In the genomic region with DNA sequence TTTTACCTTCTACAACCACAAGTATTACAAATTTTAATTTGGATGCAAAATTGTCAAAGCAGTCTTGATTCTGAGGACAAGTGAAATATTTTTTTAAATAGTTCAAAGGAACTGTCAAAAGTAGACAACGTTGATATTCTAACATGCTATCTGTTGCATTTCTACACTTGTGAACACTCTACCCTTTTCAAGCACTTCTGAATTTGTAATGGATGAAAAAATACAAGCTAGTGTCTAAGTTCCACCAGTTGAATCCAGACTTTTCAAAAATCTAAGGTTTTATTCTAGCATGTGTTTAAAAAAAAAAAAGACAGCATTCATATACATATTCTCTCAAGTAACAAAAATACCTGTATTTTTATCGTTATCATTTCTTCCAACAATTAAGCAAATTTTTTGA, we compare ENCODE assay signal across 8 cellular contexts. TPM values are rescaled to one million over a fixed set of nuclear protein-coding genes. Genes with fewer than 3 reads are reported as not detected.
DNase-seq lines count a peak whose midpoint lies in the region; ATAC-seq and TF ChIP-seq lines count a peak whose summit lies in the region.

No MANE protein-coding gene starts in this region.

- no peak overlapping the region for H3K4ac ChIP-seq in mesenchymal stem cell (ENCODE audit: low read depth in 1 of 2, low read length in 2 of 2)

- no peak for TF ChIP-seq POLR2A in vagina (IDR thresholded peaks at IDR 0.05)

- H3K4me3 ChIP-seq in right atrium auricular region, result peak overlapping the region in 1 of 2 donors; percentile 92
- peak overlapping the region; percentile 91 for H3K4me3 ChIP-seq in astrocyte of the cerebellum (ENCODE audit: low read depth, low read length)
- peak overlapping the region in 1 of 2 experiments; percentile 94 for H3K4me3 ChIP-seq in mesenchymal stem cell (ENCODE audit: insufficient read depth in 1 of 2, low read depth in 1 of 2, low read length in 2 of 2)
- peak overlapping the region; percentile 4 to 93 for H3K4me3 ChIP-seq in vagina

- H2BK5ac ChIP-seq in mesenchymal stem cell (ENCODE audit: low read depth, low read length, poor library complexity, severe bottlenecking), result no peak overlapping the region

- H3K14ac ChIP-seq in mesenchymal stem cell (ENCODE audit: low read length in 2 of 2), result no peak overlapping the region

- H3K36me3 ChIP-seq in right atrium auricular region (no peaks in the 10 kb centered on the region), mesenchymal stem cell (ENCODE audit: control insufficient read depth in 1 of 2, insufficient read depth in 2 of 2, low read depth in 1 of 2, low read length in 2 of 2) (peaks cover 4 to 11% of the 10 kb centered on the region in 2 experiments), vagina (no peaks in the 10 kb centered on the region)

- peaks cover 0 to 55% of the 10 kb centered on the region in 2 donors for H3K4me1 ChIP-seq in right atrium auricular region
- peaks cover 5% of the 10 kb centered on the region for H3K4me1 ChIP-seq in mesenchymal stem cell (ENCODE audit: control insufficient read depth, insufficient read depth, low read depth, low read length)
- H3K4me1 ChIP-seq in vagina, result peaks cover 73% of the 10 kb centered on the region

- H2BK12ac ChIP-seq in mesenchymal stem cell (ENCODE audit: low read length in 2 of 2), result no peak overlapping the region

- no peak overlapping the region for H2BK15ac ChIP-seq in mesenchymal stem cell (ENCODE audit: low read depth, poor library complexity, severe bottlenecking)

- H3K4me2 ChIP-seq in mesenchymal stem cell (ENCODE audit: low read length, poor library complexity, severe bottlenecking), result no peak overlapping the region

- TF ChIP-seq CTCF in right atrium auricular region (IDR thresholded peaks at IDR 0.05), result no peak
- no peak for TF ChIP-seq CTCF in astrocyte of the cerebellum (IDR thresholded peaks at IDR 0.05; ENCODE audit: low read depth, low read length, missing control alignments)
- TF ChIP-seq CTCF in vagina (IDR thresholded peaks at IDR 0.05), result no peak

- DNase-seq in right atrium auricular region (ENCODE audit: low spot score) (no peak), left ventricle myocardium superior (no peak), astrocyte of the cerebellum (ENCODE audit: low read depth) (no peak), mesenchymal stem cell (no peak), vagina (ENCODE audit: extremely low spot score in 2 of 2) (no peak), hepatic stellate cell (ENCODE audit: low spot score) (no peak)
- no peak for DNase-seq in stimulated activated naive CD4-positive, alpha-beta T cell (lab: John Stamatoyannopoulos, UW)

- no peak overlapping the region for H3K18ac ChIP-seq in mesenchymal stem cell (ENCODE audit: low read depth in 1 of 2, low read length in 2 of 2)

- H2AFZ ChIP-seq in mesenchymal stem cell (ENCODE audit: low read depth, low read length), result no peak overlapping the region

- no peak overlapping the region for H2AK5ac ChIP-seq in mesenchymal stem cell (ENCODE audit: low read length, severe bottlenecking)

- H3K79me1 ChIP-seq in mesenchymal stem cell (replicated peaks; ENCODE audit: low read length, poor library complexity, severe bottlenecking), result no peaks in the 10 kb centered on the region

- in situ Hi-C loops in astrocyte of the cerebellum (cut with HindIII; ENCODE audit: low sequenced_read_pairs), result no loop called here

- no peak overlapping the region for H4K91ac ChIP-seq in mesenchymal stem cell (ENCODE audit: low read length)

- ATAC-seq in left ventricle myocardium superior (no peak), HG02938 (IDR thresholded peaks at IDR 0.05; ENCODE audit: unreplicated experiment) (no peak)

- WGBS in mesenchymal stem cell, result 92% methylated on average over 1 of the region's 2 CpGs

- H3K9me3 ChIP-seq in right atrium auricular region, result no peaks in the 10 kb centered on the region
- no peaks in the 10 kb centered on the region for H3K9me3 ChIP-seq in mesenchymal stem cell (ENCODE audit: control insufficient read depth, low read length)
- no peaks in the 10 kb centered on the region for H3K9me3 ChIP-seq in vagina

- H3K23ac ChIP-seq in mesenchymal stem cell (ENCODE audit: low read length in 2 of 2), result no peak overlapping the region

- intact Hi-C loops in left ventricle myocardium superior (cut with micrococcal nuclease), result loop anchor here (5.0 kb wide), 1 partner anchor 41 kb away; a partner anchor contains a TSS
- intact Hi-C loops in vagina (cut with DNase I), result no loop called here

- no peaks in the 10 kb centered on the region for H3K27me3 ChIP-seq in right atrium auricular region
- no peaks in the 10 kb centered on the region for H3K27me3 ChIP-seq in mesenchymal stem cell (ENCODE audit: control insufficient read depth in 1 of 2, insufficient read depth in 1 of 2, low read length in 2 of 2)
- no peaks in the 10 kb centered on the region for H3K27me3 ChIP-seq in vagina

- H3K27ac ChIP-seq in right atrium auricular region, result peak overlapping the region; percentile 94 to 99
- H3K27ac ChIP-seq in mesenchymal stem cell (ENCODE audit: low read length, poor library complexity, severe bottlenecking), result no peak overlapping the region
- H3K27ac ChIP-seq in vagina, result peak overlapping the region; percentile 94

- H2BK120ac ChIP-seq in mesenchymal stem cell (ENCODE audit: low read depth, low read length), result no peak overlapping the region

- peak overlapping the region; percentile 95 for H3K9ac ChIP-seq in mesenchymal stem cell (ENCODE audit: low read length)

- no peak overlapping the region for H4K8ac ChIP-seq in mesenchymal stem cell (ENCODE audit: low read length)

RNA-seq across cellular contexts. Expression of a gene that starts 2.1 kb away (rescaled TPM):
- total RNA-seq in right atrium auricular region (10 to 100 TPM; 15.9 to 16.1 TPM), left ventricle myocardium superior (18.3 TPM), vagina (35.6 TPM)
- 20.7 TPM for polyA plus RNA-seq in mesenchymal stem cell (2013, experiment 1 of 2)
- 21.1 TPM for polyA plus RNA-seq in mesenchymal stem cell (2013, experiment 2 of 2)

RNA-seq across cellular contexts. Expression of a gene that starts 2.5 kb away (rescaled TPM):
- total RNA-seq in right atrium auricular region, result 10 to 100 TPM; 13.4 to 18.9 TPM
- total RNA-seq in left ventricle myocardium superior, result 29.8 TPM
- polyA plus RNA-seq in mesenchymal stem cell (2013, experiment 1 of 2), result 35.1 TPM
- 36.4 TPM for polyA plus RNA-seq in mesenchymal stem cell (2013, experiment 2 of 2)
- 13.0 TPM for total RNA-seq in vagina

RNA-seq across cellular contexts. Expression of a gene that starts 41.4 kb away (rescaled TPM):
- total RNA-seq in right atrium auricular region, result 10 to 100 TPM; 15.4 to 18.0 TPM
- total RNA-seq in left ventricle myocardium superior, result 18.7 TPM
- polyA plus RNA-seq in mesenchymal stem cell (2013, experiment 1 of 2), result 35.6 TPM
- polyA plus RNA-seq in mesenchymal stem cell (2013, experiment 2 of 2), result 33.8 TPM
- total RNA-seq in vagina, result 23.6 TPM
